ENCODE assay signal across 1 cellular context in genomic region chr11:8328848-8329330, GRCh38.
TF ChIP-seq lines count a peak whose summit lies in the region.

No MANE protein-coding gene starts in this region.

TF ChIP-seq in K562, 482 proteins besides CTCF, POLR2A, EP300 and RAD21 (continued from another document):
- TF ChIP-seq GMEB1 (CRISPR knock-in tag; IDR thresholded peaks at IDR 0.05) (no peak), ESRRB (CRISPR knock-in tag; IDR thresholded peaks at IDR 0.05; ENCODE audit: borderline replicate concordance) (no peak), SMAD4 (CRISPR knock-in tag; conservative IDR thresholded peaks at IDR 0.05) (no peak), ZNF121 (CRISPR knock-in tag; conservative IDR thresholded peaks at IDR 0.05) (no peak), MTA3 (IDR thresholded peaks at IDR 0.05; ENCODE audit: borderline replicate concordance) (peak; percentile 41; the same call in 1 of the 2 replicates), NFE2 (IDR thresholded peaks at IDR 0.05; ENCODE audit: low read depth) (no peak), ATF7 (IDR thresholded peaks at IDR 0.05) (peak; percentile 62; the same call in 1 of the 2 replicates), U2AF1 (optimal IDR thresholded peaks at IDR 0.05; ENCODE audit: low read depth, low read length) (no peak), FOS (IDR thresholded peaks at IDR 0.05; ENCODE audit: extremely low read depth, insufficient read length) (peak; percentile 15), JUN (IDR thresholded peaks at IDR 0.05; ENCODE audit: borderline replicate concordance, low read depth, low read length) (peak; percentile 83), JUN (CRISPR knock-in tag; IDR thresholded peaks at IDR 0.05; ENCODE audit: borderline replicate concordance) (no peak), MNT (conservative IDR thresholded peaks at IDR 0.05) (no peak), ELF4 (CRISPR knock-in tag; IDR thresholded peaks at IDR 0.05) (no peak), ZNF407 (IDR thresholded peaks at IDR 0.05; ENCODE audit: low read depth) (peak; percentile 88), HMBOX1 (IDR thresholded peaks at IDR 0.05) (no peak), CLOCK (CRISPR knock-in tag; IDR thresholded peaks at IDR 0.05; ENCODE audit: borderline replicate concordance) (no peak), SMARCE1 (IDR thresholded peaks at IDR 0.05) (0 out of 2 replicates have a peak, but pooled peaks have one; percentile 38), PRDM10 (IDR thresholded peaks at IDR 0.05; ENCODE audit: partially characterized antibody) (peak; percentile 77), PKNOX1 (IDR thresholded peaks at IDR 0.05) (peak; percentile 36; the same call in 1 of the 2 replicates), JUND (IDR thresholded peaks at IDR 0.05; ENCODE audit: borderline replicate concordance, low read depth, low read length) (peak; percentile 94), JUND (tag; IDR thresholded peaks at IDR 0.05; ENCODE audit: borderline replicate concordance, low read depth, low read length) (peak; percentile 85; the same call in 1 of the 3 replicates), SMARCB1 (IDR thresholded peaks at IDR 0.05; ENCODE audit: insufficient read length, low read depth) (no peak), TCF7L2 (IDR thresholded peaks at IDR 0.05; ENCODE audit: low read depth, low read length) (no peak)
